8 cellular contexts compared by ENCODE assay signal in the genomic region with DNA sequence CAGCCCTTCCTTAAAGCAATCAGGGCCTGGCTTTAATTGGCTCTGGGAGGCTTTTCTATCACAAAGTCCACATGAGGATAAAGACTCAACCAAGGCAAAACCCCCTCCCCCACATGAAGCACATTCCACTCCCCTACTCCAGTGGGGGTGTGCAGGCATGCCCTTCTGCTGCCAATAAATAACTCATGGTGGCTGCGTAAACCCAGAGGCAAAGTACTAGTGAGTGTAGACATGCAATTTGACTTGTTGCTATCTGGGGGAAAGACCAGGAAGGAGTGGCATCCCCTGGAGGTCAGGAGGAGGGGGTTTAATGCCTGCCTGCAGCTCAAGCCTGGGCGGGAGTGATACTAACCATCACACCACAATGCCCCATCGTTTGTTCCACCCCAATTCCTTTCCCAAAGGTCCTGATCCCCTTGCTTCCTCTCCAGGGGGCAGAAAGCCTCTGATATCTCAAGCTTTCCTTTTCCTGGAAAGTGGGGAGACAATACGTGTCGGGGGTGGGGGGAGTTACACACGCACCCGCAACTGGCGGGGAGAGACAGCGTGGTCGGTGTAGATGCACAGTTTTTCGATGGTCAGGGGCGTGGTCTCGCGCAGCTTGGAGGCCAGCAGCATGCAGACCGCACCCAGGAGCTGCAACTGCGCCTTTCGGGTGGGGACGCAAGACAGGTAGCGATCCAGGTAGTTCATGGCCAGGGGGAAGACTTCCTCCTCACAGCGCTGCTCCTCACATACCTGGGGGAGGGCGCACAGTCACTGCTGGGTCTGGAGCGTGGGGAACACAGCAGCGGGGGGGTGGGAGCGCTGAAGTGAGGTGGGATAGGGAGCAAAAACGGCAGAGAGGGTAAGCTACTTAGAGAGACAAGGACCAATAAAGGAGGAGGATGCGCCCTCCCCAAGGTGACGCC.
DNase-seq lines count a peak whose midpoint lies in the region; ATAC-seq lines count a peak whose summit lies in the region.

No MANE protein-coding gene starts in this region.

- H3K36me3 ChIP-seq in iPS DF 6.9 (ENCODE audit: control insufficient read depth, insufficient read depth, low read length), result peaks cover 4% of the 10 kb centered on the region; the same call in 1 of the 2 replicates

- H3K27ac ChIP-seq in iPS DF 6.9 (ENCODE audit: low read length), result no peak overlapping the region

- peak overlapping the region; percentile 71; the same call in 1 of the 2 replicates for H3K4me3 ChIP-seq in iPS DF 6.9 (ENCODE audit: low read length)
- peak overlapping the region; percentile 97 for H3K4me3 ChIP-seq in skeletal muscle cell (ENCODE audit: low read depth, low read length)

- no peaks in the 10 kb centered on the region for H3K27me3 ChIP-seq in iPS DF 6.9 (ENCODE audit: control insufficient read depth, insufficient read depth, low read length)

- peak overlapping the region; percentile 100 for H3K4me3 Mint-ChIP-seq in activated naive CD4-positive, alpha-beta T cell treated with anti-CD3 and anti-CD28 coated beads, Interleukin-2, amount 10 ng/mL, durations not matched to agents 7 days and 5 days

- H3K9me3 Mint-ChIP-seq in activated naive CD4-positive, alpha-beta T cell treated with anti-CD3 and anti-CD28 coated beads, Interleukin-2, amount 10 ng/mL, durations not matched to agents 7 days and 5 days, result no peaks in the 10 kb centered on the region

- H3K4me1 Mint-ChIP-seq in activated naive CD4-positive, alpha-beta T cell treated with anti-CD3 and anti-CD28 coated beads, Interleukin-2, amount 10 ng/mL, durations not matched to agents 7 days and 5 days, result peaks cover 61% of the 10 kb centered on the region

- DNase-seq in CMK (ENCODE audit: low read depth), result peak; percentile 69
- peak; percentile 55 for DNase-seq in NAMALWA (ENCODE audit: low spot score)
- DNase-seq in activated naive CD4-positive, alpha-beta T cell treated with anti-CD3 and anti-CD28 coated beads, Interleukin-2, amount 10 ng/mL, durations not matched to agents 7 days and 5 days, result peak; percentile 74
- no peak for DNase-seq in iPS DF 6.9 (ENCODE audit: low read depth, low spot score)
- peak; percentile 32 for DNase-seq in skeletal muscle cell (ENCODE audit: low read depth)
- no peak for DNase-seq in NCI-H69 (lab: John Stamatoyannopoulos, UW)

- peaks cover 56% of the 10 kb centered on the region for H3K36me3 Mint-ChIP-seq in activated naive CD4-positive, alpha-beta T cell treated with anti-CD3 and anti-CD28 coated beads, Interleukin-2, amount 10 ng/mL, durations not matched to agents 7 days and 5 days

- no peaks in the 10 kb centered on the region for H3K27me3 Mint-ChIP-seq in activated naive CD4-positive, alpha-beta T cell treated with anti-CD3 and anti-CD28 coated beads, Interleukin-2, amount 10 ng/mL, durations not matched to agents 7 days and 5 days

- H3K27ac Mint-ChIP-seq in activated naive CD4-positive, alpha-beta T cell treated with anti-CD3 and anti-CD28 coated beads, Interleukin-2, amount 10 ng/mL, durations not matched to agents 7 days and 5 days, result peak overlapping the region; percentile 96

- CTCF ChIA-PET in activated naive CD4-positive, alpha-beta T cell treated with anti-CD3 and anti-CD28 coated beads, Interleukin-2, amount 10 ng/mL, durations not matched to agents 7 days and 5 days (lab: Charles Lee), result interaction anchor here (1.0 to 10.9 kb wide), 5 partner anchors 18 to 153 kb away, joined by 3 to 259 read pairs (median 7); a partner anchor contains a TSS

- ATAC-seq in GM18861 (IDR thresholded peaks at IDR 0.05; ENCODE audit: unreplicated experiment) (no peak), GM18870 (IDR thresholded peaks at IDR 0.05; ENCODE audit: unreplicated experiment) (no peak)

- no CpG with 5 or more reads among the region's 27 CpGs for WGBS in iPS DF 6.9 (ENCODE audit: insufficient coverage, insufficient read length)

- H3K9me3 ChIP-seq in iPS DF 6.9 (ENCODE audit: control insufficient read depth, insufficient read depth, low read length), result no peaks in the 10 kb centered on the region

- peaks cover 14% of the 10 kb centered on the region for H3K4me1 ChIP-seq in iPS DF 6.9 (ENCODE audit: control insufficient read depth, insufficient read depth, low read length)

Comparison
In these comparisons a context has a peak if more than half of its experiments do, and no peak if none do; other contexts are left out.
1. DNase-seq: peak in CMK (single experiment), NAMALWA (single experiment), activated naive CD4-positive, alpha-beta T cell treated with anti-CD3 and anti-CD28 coated beads, Interleukin-2, amount 10 ng/mL, durations not matched to agents 7 days and 5 days (single experiment) and skeletal muscle cell (single experiment); none in iPS DF 6.9 (single experiment) and NCI-H69 (single experiment).